In the genomic region with DNA sequence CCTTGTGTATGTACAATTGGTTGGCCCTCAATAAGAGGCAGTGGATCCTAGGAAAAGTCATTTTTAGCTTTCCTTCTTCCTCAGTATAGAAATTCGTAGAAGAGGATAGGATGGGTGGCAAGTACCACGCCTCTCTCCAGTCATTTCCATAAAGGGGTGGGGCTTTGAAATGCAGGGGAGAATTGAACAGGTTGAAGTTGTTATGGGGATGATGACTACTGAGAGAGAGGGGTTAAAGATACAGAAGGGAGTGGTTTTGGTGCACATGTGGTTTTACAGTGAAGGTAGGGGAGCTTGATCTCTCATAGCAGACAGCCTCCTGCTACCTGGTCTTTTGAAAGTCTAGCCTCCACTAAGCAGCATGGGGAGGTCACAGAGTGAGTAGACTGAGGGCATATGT, we compare ENCODE assay signal across 23 cellular contexts. TPM values are rescaled to one million over a fixed set of nuclear protein-coding genes. Genes with fewer than 3 reads are reported as not detected.
DNase-seq lines count a peak whose midpoint lies in the region; ATAC-seq and TF ChIP-seq lines count a peak whose summit lies in the region.
"Had no signal": no experiment of that assay in that cellular context is flagged by ENCODE, and none has a peak within 500 bp of the region (broad histone marks: within the 10 kb centered on the region; RNA-seq: fewer than 3 reads in every experiment).

No MANE protein-coding gene starts in this region.

- POLR2A ChIA-PET in OCI-LY7 (lab: Charles Lee), result no interaction called here

- H3K27ac Mint-ChIP-seq in activated T-cell treated with anti-CD3 and anti-CD28 coated beads, Interleukin-2, amount 50 U/mL, for 72 hours, result peak overlapping the region; percentile 3
- H3K27ac Mint-ChIP-seq in HFFc6, result peak overlapping the region; percentile 9; the same call in 1 of the 2 replicates
- peak overlapping the region; percentile 52 for H3K27ac Mint-ChIP-seq in central memory CD8-positive, alpha-beta T cell (ENCODE audit: low read depth)

- H3K27ac ChIP-seq in neutrophil (peak overlapping the region; percentile 98), OCI-LY7 (ENCODE audit: low read depth, low read length, poor library complexity, severe bottlenecking) (no peak overlapping the region)
- H3K27ac ChIP-seq: A549, cardiac muscle cell, Peyer's patch had no signal

- peaks cover 43% of the 10 kb centered on the region; the same call in 1 of the 2 replicates for H3K79me2 ChIP-seq in OCI-LY7 (ENCODE audit: insufficient read depth, low read depth, low read length)

- H4K20me1 ChIP-seq in OCI-LY7 (ENCODE audit: insufficient read depth, low read length), result no peaks in the 10 kb centered on the region

- H3K4me3 ChIP-seq in neutrophil (ENCODE audit: low read depth in 1 of 2, low read length in 1 of 2) (no peak overlapping the region), OCI-LY7 (ENCODE audit: low read depth, low read length, poor library complexity, severe bottlenecking) (no peak overlapping the region)
- H3K4me3 ChIP-seq: A549, cardiac muscle cell, GM12878, HAP-1, lung, Peyer's patch had no signal

- H3K9me3 ChIP-seq in neutrophil, result no peaks in the 10 kb centered on the region
- H3K9me3 ChIP-seq in OCI-LY7 (ENCODE audit: low read length), result no peaks in the 10 kb centered on the region
- H3K9me3 ChIP-seq: A549, HAP-1, Peyer's patch had no signal

- no TSS peak for BruUV-seq in OCI-LY7 (replicated peaks; lab: Mats Ljungman, UMichigan)

- H3K9me3 Mint-ChIP-seq in activated T-cell treated with anti-CD3 and anti-CD28 coated beads, Interleukin-2, amount 50 U/mL, for 72 hours, result no peaks in the 10 kb centered on the region
- H3K9me3 Mint-ChIP-seq in HFFc6, result no peaks in the 10 kb centered on the region
- H3K9me3 Mint-ChIP-seq in central memory CD8-positive, alpha-beta T cell, result no peaks in the 10 kb centered on the region

- peaks cover 9 to 19% of the 10 kb centered on the region in 2 donors for H3K36me3 Mint-ChIP-seq in activated T-cell treated with anti-CD3 and anti-CD28 coated beads, Interleukin-2, amount 50 U/mL, for 72 hours (ENCODE audit: insufficient read depth in 2 of 2)
- peaks cover 40% of the 10 kb centered on the region for H3K36me3 Mint-ChIP-seq in HFFc6 (ENCODE audit: low read depth)
- H3K36me3 Mint-ChIP-seq in central memory CD8-positive, alpha-beta T cell (ENCODE audit: insufficient read depth), result peaks cover 16% of the 10 kb centered on the region

- no peak for DNase-seq in activated T-cell treated with anti-CD3 and anti-CD28 coated beads, Interleukin-2, amount 50 U/mL, for 72 hours
- no peak for DNase-seq in activated T-cell treated with anti-CD3 and anti-CD28 coated beads for 4 hours
- no peak for DNase-seq in HFFc6
- DNase-seq in central memory CD8-positive, alpha-beta T cell (ENCODE audit: low spot score in 2 of 2), result no peak
- no peak for DNase-seq in NCI-H2029 treated with DMSO at 0.1 percent for 48 hours (lab: John Stamatoyannopoulos, UW)
- no peak for DNase-seq in OCI-LY7 (ENCODE audit: low spot score)
- no peak for DNase-seq in stimulated activated naive CD4-positive, alpha-beta T cell treated with Interleukin-2 at 50 U/mL for 16 hours (lab: John Stamatoyannopoulos, UW)
- DNase-seq: activated CD8-positive, alpha-beta memory T cell treated with anti-CD3 and anti-CD28 coated beads, Interleukin-2, amount 50 U/mL, for 48 hours; activated gamma-delta T cell; anterior cingulate cortex; NCI-H1092; NCI-H187 treated with DMSO at 0.1 percent for 48 hours; NCI-H526; Peyer's patch; SIG-M5; SW 1271; trophoblast cell had no signal

- no peaks in the 10 kb centered on the region for H3K27me3 ChIP-seq in neutrophil
- H3K27me3 ChIP-seq: cardiac muscle cell, Peyer's patch had no signal

- ATAC-seq in activated T-cell treated with anti-CD3 and anti-CD28 coated beads, Interleukin-2, amount 50 U/mL, for 72 hours (replicated peaks in 1 of 2), result peak in 1 of 2 donors; percentile 75
- ATAC-seq in central memory CD8-positive, alpha-beta T cell (replicated peaks; ENCODE audit: extremely low read depth, poor library complexity, severe bottlenecking), result no peak
- ATAC-seq: GM12878 had no signal

- H3K9me2 ChIP-seq in OCI-LY7 (ENCODE audit: insufficient read depth, low read length), result no peaks in the 10 kb centered on the region

- no peak overlapping the region for H3K4me2 ChIP-seq in OCI-LY7 (ENCODE audit: low read length)
- H3K4me2 ChIP-seq: A549 had no signal

- no peaks in the 10 kb centered on the region for H3K36me3 ChIP-seq in neutrophil
- peaks cover 34% of the 10 kb centered on the region for H3K36me3 ChIP-seq in OCI-LY7 (ENCODE audit: insufficient read depth, low read length)

- no peak overlapping the region for H3K4me3 Mint-ChIP-seq in activated T-cell treated with anti-CD3 and anti-CD28 coated beads, Interleukin-2, amount 50 U/mL, for 72 hours
- H3K4me3 Mint-ChIP-seq in HFFc6, result no peak overlapping the region
- H3K4me3 Mint-ChIP-seq in central memory CD8-positive, alpha-beta T cell, result no peak overlapping the region

- intact Hi-C loops in OCI-LY7 (cut with micrococcal nuclease; ENCODE audit: unreplicated experiment), result no loop called here

- peaks cover 79 to 84% of the 10 kb centered on the region in 2 experiments for H3K4me1 ChIP-seq in neutrophil (ENCODE audit: control insufficient read depth in 1 of 2, insufficient read depth in 1 of 2, low read depth in 1 of 2, low read length in 1 of 2)
- H3K4me1 ChIP-seq in OCI-LY7 (ENCODE audit: insufficient read depth, low read length, poor library complexity, severe bottlenecking), result peaks cover 22% of the 10 kb centered on the region
- H3K4me1 ChIP-seq: HAP-1 had no signal

- TF ChIP-seq CTCF in HFFc6 (IDR thresholded peaks at IDR 0.05) (no peak), neutrophil (IDR thresholded peaks at IDR 0.05) (no peak), OCI-LY7 (conservative IDR thresholded peaks at IDR 0.05; ENCODE audit: low read length) (no peak)

- H3K27me3 Mint-ChIP-seq in activated T-cell treated with anti-CD3 and anti-CD28 coated beads, Interleukin-2, amount 50 U/mL, for 72 hours (ENCODE audit: low read depth), result no peaks in the 10 kb centered on the region
- H3K27me3 Mint-ChIP-seq in HFFc6 (ENCODE audit: insufficient read depth), result peaks cover 2% of the 10 kb centered on the region
- no peaks in the 10 kb centered on the region for H3K27me3 Mint-ChIP-seq in central memory CD8-positive, alpha-beta T cell

- no peak overlapping the region for H2AFZ ChIP-seq in OCI-LY7 (ENCODE audit: low read length)

- peaks cover 75% of the 10 kb centered on the region for H3K4me1 Mint-ChIP-seq in activated T-cell treated with anti-CD3 and anti-CD28 coated beads, Interleukin-2, amount 50 U/mL, for 72 hours (ENCODE audit: low read depth)
- peaks cover 52% of the 10 kb centered on the region for H3K4me1 Mint-ChIP-seq in HFFc6 (ENCODE audit: low read depth)
- H3K4me1 Mint-ChIP-seq in central memory CD8-positive, alpha-beta T cell, result peaks cover 72% of the 10 kb centered on the region

- CTCF ChIA-PET in OCI-LY7 (lab: Charles Lee; ENCODE audit: unreplicated experiment), result no interaction called here

RNA-seq across cellular contexts. Expression of gene FAM120AOS, which starts 54.4 kb away (rescaled TPM):
- 10 to 100 TPM; 34.8 to 36.7 TPM for total RNA-seq in activated T-cell treated with anti-CD3 and anti-CD28 coated beads, Interleukin-2, amount 50 U/mL, for 72 hours
- total RNA-seq in HFFc6 (2021; fragmentation: NEBNext Ultra II Directional; extraction: Animal tissue kit (Norgen Biotek cat#: 25700)), result 10 to 100 TPM; 35.3 to 38.9 (median 36.6) TPM
- total RNA-seq in OCI-LY7 (2014; rRNA removed; shearing (Covaris generic)), result 47.1 and 50.2 TPM in 2 replicates
- total RNA-seq in OCI-LY7 (2022), result 55.0 and 55.7 TPM in 2 replicates

RNA-seq across cellular contexts. Expression of gene FAM120A, which starts 56.3 kb away (rescaled TPM):
- total RNA-seq in activated T-cell treated with anti-CD3 and anti-CD28 coated beads, Interleukin-2, amount 50 U/mL, for 72 hours, result 100 to 1,000 TPM; 127 to 135 TPM
- 100 to 1,000 TPM; 139 to 161 (median 155) TPM for total RNA-seq in HFFc6 (2021; fragmentation: NEBNext Ultra II Directional; extraction: Animal tissue kit (Norgen Biotek cat#: 25700))
- total RNA-seq in OCI-LY7 (2014; rRNA removed; shearing (Covaris generic)), result 69.8 and 81.9 TPM in 2 replicates
- 104 and 115 TPM in 2 replicates for total RNA-seq in OCI-LY7 (2022)
